Comparison of ENCODE assay signal across 27 cellular contexts in genomic region chr16:35750701-35751104, GRCh38.
"Had no signal": no experiment of that assay in that cellular context is flagged by ENCODE, and none has a peak within 500 bp of the region (broad histone marks: within the 10 kb centered on the region; RNA-seq: fewer than 3 reads in every experiment).

No MANE protein-coding gene starts in this region.

- H3K27me3 ChIP-seq: adrenal gland, body of pancreas, esophagus squamous epithelium had no signal

- H3K4me3 Mint-ChIP-seq: activated CD4-positive, alpha-beta memory T cell treated with anti-CD3 and anti-CD28 coated beads, Interleukin-2, amount 10 ng/mL, durations not matched to agents 7 days and 5 days; activated CD4-positive, alpha-beta T cell treated with anti-CD3 and anti-CD28 coated beads, Interleukin-2, amount 10 ng/mL, durations not matched to agents 7 days and 5 days; activated naive CD4-positive, alpha-beta T cell treated with anti-CD3 and anti-CD28 coated beads for 36 hours; activated naive CD4-positive, alpha-beta T cell treated with anti-CD3 and anti-CD28 coated beads, Interleukin-2, amount 50 U/mL, for 24 hours; activated naive CD8-positive, alpha-beta T cell treated with anti-CD3 and anti-CD28 coated beads for 36 hours; activated naive CD8-positive, alpha-beta T cell treated with anti-CD3 and anti-CD28 coated beads, Interleukin-2, amount 50 U/mL, for 24 hours; activated T-cell treated with anti-CD3 and anti-CD28 coated beads, Interleukin-2, amount 50 U/mL, for 24 hours; activated T-cell treated with anti-CD3 and anti-CD28 coated beads, Interleukin-2, amount 50 U/mL, for 72 hours; endodermal cell; WTC11 had no signal

- H3K9me3 ChIP-seq: adrenal gland had no signal

- H3K27ac ChIP-seq: adrenal gland, body of pancreas, esophagus squamous epithelium, gastroesophageal sphincter, VCaP had no signal

- DNase-seq: activated CD4-positive, alpha-beta memory T cell treated with anti-CD3 and anti-CD28 coated beads, Interleukin-2, amount 10 ng/mL, durations not matched to agents 7 days and 5 days; activated CD4-positive, alpha-beta T cell treated with anti-CD3 and anti-CD28 coated beads for 1 hour; activated CD4-positive, alpha-beta T cell treated with anti-CD3 and anti-CD28 coated beads for 4 hours; activated CD4-positive, alpha-beta T cell treated with anti-CD3 and anti-CD28 coated beads, Interleukin-2, amount 10 ng/mL, durations not matched to agents 7 days and 5 days; activated CD4-positive, alpha-beta T cell treated with anti-CD3 and anti-CD28 coated beads, Interleukin-2, amount 50 U/mL, for 4 hours; activated CD8-positive, alpha-beta memory T cell treated with anti-CD3 and anti-CD28 coated beads, Interleukin-2, amount 50 U/mL, for 48 hours; activated naive CD4-positive, alpha-beta T cell treated with anti-CD3 and anti-CD28 coated beads for 36 hours; activated naive CD8-positive, alpha-beta T cell treated with anti-CD3 and anti-CD28 coated beads for 36 hours; activated naive CD8-positive, alpha-beta T cell treated with anti-CD3 and anti-CD28 coated beads, Interleukin-2, amount 50 U/mL, for 24 hours; activated T-cell treated with anti-CD3 and anti-CD28 coated beads for 4 hours; activated T-cell treated with anti-CD3 and anti-CD28 coated beads, Interleukin-2, amount 50 U/mL, for 24 hours; activated T-cell treated with anti-CD3 and anti-CD28 coated beads, Interleukin-2, amount 50 U/mL, for 72 hours; amygdala; aorta; body of pancreas; caudate nucleus; effector CD8-positive, alpha-beta T cell; endodermal cell; erythroblast; esophagus squamous epithelium; foreskin melanocyte; T-helper 2 cell had no signal

- H3K27me3 Mint-ChIP-seq: activated CD4-positive, alpha-beta memory T cell treated with anti-CD3 and anti-CD28 coated beads, Interleukin-2, amount 10 ng/mL, durations not matched to agents 7 days and 5 days; activated CD4-positive, alpha-beta T cell treated with anti-CD3 and anti-CD28 coated beads, Interleukin-2, amount 10 ng/mL, durations not matched to agents 7 days and 5 days; activated naive CD4-positive, alpha-beta T cell treated with anti-CD3 and anti-CD28 coated beads, Interleukin-2, amount 50 U/mL, for 24 hours; activated naive CD8-positive, alpha-beta T cell treated with anti-CD3 and anti-CD28 coated beads for 36 hours; activated naive CD8-positive, alpha-beta T cell treated with anti-CD3 and anti-CD28 coated beads, Interleukin-2, amount 50 U/mL, for 24 hours; activated T-cell treated with anti-CD3 and anti-CD28 coated beads, Interleukin-2, amount 50 U/mL, for 24 hours had no signal

- H3K36me3 ChIP-seq: adrenal gland, esophagus squamous epithelium, gastroesophageal sphincter had no signal

- H3K4me3 ChIP-seq: adrenal gland, body of pancreas, gastroesophageal sphincter had no signal

- H3K9me3 Mint-ChIP-seq: activated naive CD4-positive, alpha-beta T cell treated with anti-CD3 and anti-CD28 coated beads, Interleukin-2, amount 50 U/mL, for 24 hours had no signal

- H3K27ac Mint-ChIP-seq: activated CD4-positive, alpha-beta memory T cell treated with anti-CD3 and anti-CD28 coated beads, Interleukin-2, amount 10 ng/mL, durations not matched to agents 7 days and 5 days; activated CD4-positive, alpha-beta T cell treated with anti-CD3 and anti-CD28 coated beads, Interleukin-2, amount 10 ng/mL, durations not matched to agents 7 days and 5 days; activated naive CD4-positive, alpha-beta T cell treated with anti-CD3 and anti-CD28 coated beads for 36 hours; activated naive CD4-positive, alpha-beta T cell treated with anti-CD3 and anti-CD28 coated beads, Interleukin-2, amount 50 U/mL, for 24 hours; activated naive CD8-positive, alpha-beta T cell treated with anti-CD3 and anti-CD28 coated beads for 36 hours; activated naive CD8-positive, alpha-beta T cell treated with anti-CD3 and anti-CD28 coated beads, Interleukin-2, amount 50 U/mL, for 24 hours; activated T-cell treated with anti-CD3 and anti-CD28 coated beads, Interleukin-2, amount 50 U/mL, for 24 hours; activated T-cell treated with anti-CD3 and anti-CD28 coated beads, Interleukin-2, amount 50 U/mL, for 72 hours; endodermal cell; WTC11 had no signal

- H3K4me1 Mint-ChIP-seq: activated CD4-positive, alpha-beta memory T cell treated with anti-CD3 and anti-CD28 coated beads, Interleukin-2, amount 10 ng/mL, durations not matched to agents 7 days and 5 days; activated CD4-positive, alpha-beta T cell treated with anti-CD3 and anti-CD28 coated beads, Interleukin-2, amount 10 ng/mL, durations not matched to agents 7 days and 5 days; activated naive CD4-positive, alpha-beta T cell treated with anti-CD3 and anti-CD28 coated beads, Interleukin-2, amount 50 U/mL, for 24 hours; activated naive CD8-positive, alpha-beta T cell treated with anti-CD3 and anti-CD28 coated beads for 36 hours; activated naive CD8-positive, alpha-beta T cell treated with anti-CD3 and anti-CD28 coated beads, Interleukin-2, amount 50 U/mL, for 24 hours; endodermal cell; WTC11 had no signal

- H3K4me1 ChIP-seq: adrenal gland, body of pancreas, gastroesophageal sphincter had no signal

- H3K36me3 Mint-ChIP-seq: activated naive CD4-positive, alpha-beta T cell treated with anti-CD3 and anti-CD28 coated beads, Interleukin-2, amount 50 U/mL, for 24 hours; activated naive CD8-positive, alpha-beta T cell treated with anti-CD3 and anti-CD28 coated beads for 36 hours had no signal
